In genomic region chr20:58839474-58839874, GRCh38 we compare ENCODE assay signal across 8 cellular contexts. TPM values are rescaled to one million over a fixed set of nuclear protein-coding genes. Genes with fewer than 3 reads are reported as not detected.
DNase-seq lines count a peak whose midpoint lies in the region; ATAC-seq and TF ChIP-seq lines count a peak whose summit lies in the region.

No MANE protein-coding gene starts in this region.

- peaks cover 7% of the 10 kb centered on the region for H3K4me1 ChIP-seq in cardiac muscle cell (ENCODE audit: low read depth)
- H3K4me1 ChIP-seq in skeletal muscle satellite cell (ENCODE audit: control insufficient read depth, insufficient read depth, low read length): no peaks in the 10 kb centered on the region
- peaks cover 0 to 18% (median 3%) of the 10 kb centered on the region in 3 donors for H3K4me1 ChIP-seq in esophagus squamous epithelium

- no peak overlapping the region for H3K9ac ChIP-seq in skeletal muscle satellite cell (ENCODE audit: low read depth, low read length)

- H3K27me3 ChIP-seq in cardiac muscle cell: peaks cover 57% of the 10 kb centered on the region
- peaks cover 62% of the 10 kb centered on the region for H3K27me3 ChIP-seq in skeletal muscle satellite cell (ENCODE audit: control insufficient read depth, insufficient read depth, low read length)
- peaks cover 0 to 89% (median 2%) of the 10 kb centered on the region in 4 donors for H3K27me3 ChIP-seq in esophagus squamous epithelium

- DNase-seq in ELF-1 (ENCODE audit: low read depth, low spot score) (peak; percentile 70), NCI-H1417 treated with DMSO at 0.1 percent for 48 hours (lab: John Stamatoyannopoulos, UW) (peak; percentile 13), cardiac muscle cell (ENCODE audit: low read depth in 1 of 2, low spot score in 1 of 2) (peak; percentile 39 to 72), NCI-H524 (lab: John Stamatoyannopoulos, UW) (no peak), esophagus squamous epithelium (lab: John Stamatoyannopoulos, UW) (no peak)
- DNase-seq in activated T-helper 9 cell treated with anti-CD3 and anti-CD28 coated beads, Interleukin-2, amount 50 U/mL, for 16 hours (ENCODE audit: low read depth): peak; percentile 16

- intact Hi-C loops in esophagus squamous epithelium (cut with DNase I): no loop called here

- H3K27ac ChIP-seq in cardiac muscle cell (no peak overlapping the region), esophagus squamous epithelium (no peak overlapping the region)

- H3K4me3 ChIP-seq in cardiac muscle cell (peak overlapping the region; percentile 36), skeletal muscle satellite cell (ENCODE audit: low read length) (no peak overlapping the region), esophagus squamous epithelium (peak overlapping the region in 1 of 4 donors; percentile 28)

- no peaks in the 10 kb centered on the region for H3K9me3 ChIP-seq in cardiac muscle cell (ENCODE audit: low read depth)
- H3K9me3 ChIP-seq in skeletal muscle satellite cell (replicated peaks; ENCODE audit: low read length): no peaks in the 10 kb centered on the region
- no peaks in the 10 kb centered on the region for H3K9me3 ChIP-seq in esophagus squamous epithelium

- no peaks in the 10 kb centered on the region for H3K36me3 ChIP-seq in cardiac muscle cell
- no peaks in the 10 kb centered on the region for H3K36me3 ChIP-seq in skeletal muscle satellite cell (ENCODE audit: insufficient read depth, low read length)
- H3K36me3 ChIP-seq in esophagus squamous epithelium: no peaks in the 10 kb centered on the region

- WGBS in esophagus squamous epithelium, 2 donors: 60 to 63% methylated on average over 15 to 18 of the region's 27 CpGs

- TF ChIP-seq CTCF in cardiac muscle cell (IDR thresholded peaks at IDR 0.05; ENCODE audit: low read depth, low read length) (peak; percentile 44), esophagus squamous epithelium (IDR thresholded peaks at IDR 0.05) (peak in 3 of 6 experiments; percentile 22 to 40 (median 35))

- ATAC-seq in GM21528 (IDR thresholded peaks at IDR 0.05; ENCODE audit: low FRiP score, unreplicated experiment): no peak

- H3K4me2 ChIP-seq in skeletal muscle satellite cell (ENCODE audit: low read length): peak overlapping the region; percentile 50

- no peak for TF ChIP-seq POLR2A in esophagus squamous epithelium (IDR thresholded peaks at IDR 0.05)

RNA-seq across cellular contexts. Expression of gene GNAS-AS1, which starts 11.2 kb away (rescaled TPM):
- total RNA-seq in cardiac muscle cell (1.3 and 1.8 TPM in 2 replicates), esophagus squamous epithelium (under 1 TPM in 3 of 4 donors, not detected in 1; 0.19 to 0.48 (median 0.34) TPM)
- 1.3 and 1.4 TPM in 2 replicates for polyA plus RNA-seq in cardiac muscle cell
- total RNA-seq in skeletal muscle satellite cell (2012; rRNA removed): 0.66 and 1.0 TPM in 2 replicates

RNA-seq across cellular contexts. Expression of gene GNAS, which starts 13.0 kb away (rescaled TPM):
- total RNA-seq in cardiac muscle cell (1,319 and 1,641 TPM in 2 replicates), esophagus squamous epithelium (100 to 1,000 TPM; 334 to 513 (median 458) TPM)
- 2,522 and 2,744 TPM in 2 replicates for polyA plus RNA-seq in cardiac muscle cell
- 236 and 277 TPM in 2 replicates for total RNA-seq in skeletal muscle satellite cell (2012; rRNA removed)

Comparison
In these comparisons a context has a peak if more than half of its experiments do, and no peak if none do; other contexts are left out.
1. DNase-seq: peak in ELF-1 (single experiment), NCI-H1417 treated with DMSO at 0.1 percent for 48 hours (single experiment), activated T-helper 9 cell treated with anti-CD3 and anti-CD28 coated beads, Interleukin-2, amount 50 U/mL, for 16 hours (single experiment) and cardiac muscle cell (2 of 2); none in NCI-H524 (0 of 2) and esophagus squamous epithelium (single experiment).